Comparison of ENCODE assay signal across 1 cellular context in genomic region chr5:80934751-80935150, GRCh38.
TF ChIP-seq lines count a peak whose summit lies in the region.

No MANE protein-coding gene starts in this region.

TF ChIP-seq in HepG2, 621 proteins besides CTCF, POLR2A, EP300 and RAD21 (continued from another document and continues in another):
- TF ChIP-seq KIAA2018 (CRISPR knock-in tag; IDR thresholded peaks at IDR 0.05; ENCODE audit: borderline replicate concordance) = no peak
- TF ChIP-seq AFF4 (CRISPR knock-in tag; IDR thresholded peaks at IDR 0.05) = no peak
- no peak for TF ChIP-seq DDIT3 (CRISPR knock-in tag; IDR thresholded peaks at IDR 0.05)
- TF ChIP-seq ZNF362 (CRISPR knock-in tag; IDR thresholded peaks at IDR 0.05; ENCODE audit: borderline replicate concordance) = no peak
- TF ChIP-seq TCF7 (IDR thresholded peaks at IDR 0.05; ENCODE audit: low read depth) = no peak
- TF ChIP-seq IKZF5 (CRISPR knock-in tag; IDR thresholded peaks at IDR 0.05) = no peak
- no peak for TF ChIP-seq ZNF451 (CRISPR knock-in tag; IDR thresholded peaks at IDR 0.05)
- no peak for TF ChIP-seq SIN3A (IDR thresholded peaks at IDR 0.05; ENCODE audit: borderline replicate concordance, low read depth, low read length)
- TF ChIP-seq REPIN1 (CRISPR knock-in tag; IDR thresholded peaks at IDR 0.05; ENCODE audit: borderline replicate concordance, low read depth) = no peak; the same call in 1 of the 2 replicates
- no peak for TF ChIP-seq PHB2 (IDR thresholded peaks at IDR 0.05; ENCODE audit: partially characterized antibody)
- no peak for TF ChIP-seq ETV5 (CRISPR knock-in tag; IDR thresholded peaks at IDR 0.05; ENCODE audit: borderline replicate concordance)
- TF ChIP-seq ZNF414 (CRISPR knock-in tag; IDR thresholded peaks at IDR 0.05) = no peak
- TF ChIP-seq ZBTB4 (CRISPR knock-in tag; IDR thresholded peaks at IDR 0.05; ENCODE audit: borderline replicate concordance) = no peak
- no peak for TF ChIP-seq GMEB1 (CRISPR knock-in tag; IDR thresholded peaks at IDR 0.05; ENCODE audit: borderline replicate concordance)
- no peak for TF ChIP-seq ZNF713 (CRISPR knock-in tag; IDR thresholded peaks at IDR 0.05)
- no peak for TF ChIP-seq ZXDC (CRISPR knock-in tag; IDR thresholded peaks at IDR 0.05)
- TF ChIP-seq ZNF614 (CRISPR knock-in tag; IDR thresholded peaks at IDR 0.05; ENCODE audit: borderline replicate concordance) = no peak
